In genomic region chr12:42325776-42326465, GRCh38 we compare ENCODE assay signal across 8 cellular contexts. TPM values are rescaled to one million over a fixed set of nuclear protein-coding genes. Genes with fewer than 3 reads are reported as not detected.
DNase-seq lines count a peak whose midpoint lies in the region; ATAC-seq and TF ChIP-seq lines count a peak whose summit lies in the region.

A gene with protein sequence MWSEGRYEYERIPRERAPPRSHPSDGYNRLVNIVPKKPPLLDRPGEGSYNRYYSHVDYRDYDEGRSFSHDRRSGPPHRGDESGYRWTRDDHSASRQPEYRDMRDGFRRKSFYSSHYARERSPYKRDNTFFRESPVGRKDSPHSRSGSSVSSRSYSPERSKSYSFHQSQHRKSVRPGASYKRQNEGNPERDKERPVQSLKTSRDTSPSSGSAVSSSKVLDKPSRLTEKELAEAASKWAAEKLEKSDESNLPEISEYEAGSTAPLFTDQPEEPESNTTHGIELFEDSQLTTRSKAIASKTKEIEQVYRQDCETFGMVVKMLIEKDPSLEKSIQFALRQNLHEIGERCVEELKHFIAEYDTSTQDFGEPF (plus strand): TSS chr12:42326167. CDS start chr12:42335903, 9,736 bp downstream.
A gene with protein sequence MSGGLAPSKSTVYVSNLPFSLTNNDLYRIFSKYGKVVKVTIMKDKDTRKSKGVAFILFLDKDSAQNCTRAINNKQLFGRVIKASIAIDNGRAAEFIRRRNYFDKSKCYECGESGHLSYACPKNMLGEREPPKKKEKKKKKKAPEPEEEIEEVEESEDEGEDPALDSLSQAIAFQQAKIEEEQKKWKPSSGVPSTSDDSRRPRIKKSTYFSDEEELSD (minus strand): TSS chr12:42326094. CDS start chr12:42324102, 1,992 bp downstream.

- H3K4me3 ChIP-seq in GM12864 (ENCODE audit: low read depth, low read length), result peak within 1 kb of the TSS; percentile 92
- peak within 1 kb of the TSS; percentile 47 to 96 (median 76) for H3K4me3 ChIP-seq in heart left ventricle

- H3K36me3 ChIP-seq in heart left ventricle, result peaks cover 0 to 28% (median 15%) of the 10 kb centered on the region in 9 donors

- DNase-seq in GM12864 (ENCODE audit: low read depth) (peak; percentile 49), NCI-H1092 (lab: John Stamatoyannopoulos, UW) (peak; percentile 77), SW480 (ENCODE audit: low spot score) (peak; percentile 84), heart left ventricle (peak; percentile 83 to 89 (median 88)), pons (ENCODE audit: low spot score) (peak; percentile 72), type B pancreatic cell (ENCODE audit: extremely low spot score, unreplicated experiment) (peak; percentile 82)
- peak; percentile 87 for DNase-seq in activated naive CD8-positive, alpha-beta T cell treated with anti-CD3 and anti-CD28 coated beads, Interleukin-2, amount 50 U/mL, for 24 hours

- H3K9me3 Mint-ChIP-seq in activated naive CD8-positive, alpha-beta T cell treated with anti-CD3 and anti-CD28 coated beads, Interleukin-2, amount 50 U/mL, for 24 hours, result no peaks in the 10 kb centered on the region
- no peaks in the 10 kb centered on the region for H3K9me3 Mint-ChIP-seq in type B pancreatic cell

- peaks cover 4 to 38% (median 25%) of the 10 kb centered on the region in 12 donors for H3K4me1 ChIP-seq in heart left ventricle

- H3K4me3 Mint-ChIP-seq in activated naive CD8-positive, alpha-beta T cell treated with anti-CD3 and anti-CD28 coated beads, Interleukin-2, amount 50 U/mL, for 24 hours, result peak within 1 kb of the TSS; percentile 95
- peak within 1 kb of the TSS; percentile 96 for H3K4me3 Mint-ChIP-seq in type B pancreatic cell

- peak within 1 kb of the TSS; percentile 94 for H3K27ac Mint-ChIP-seq in activated naive CD8-positive, alpha-beta T cell treated with anti-CD3 and anti-CD28 coated beads, Interleukin-2, amount 50 U/mL, for 24 hours
- H3K27ac Mint-ChIP-seq in type B pancreatic cell, result peak within 1 kb of the TSS; percentile 95

- H3K36me3 Mint-ChIP-seq in activated naive CD8-positive, alpha-beta T cell treated with anti-CD3 and anti-CD28 coated beads, Interleukin-2, amount 50 U/mL, for 24 hours (ENCODE audit: low read depth), result peaks cover 13% of the 10 kb centered on the region
- H3K36me3 Mint-ChIP-seq in type B pancreatic cell, result peaks cover 9% of the 10 kb centered on the region

- H3K27ac ChIP-seq in heart left ventricle, result peak within 1 kb of the TSS; percentile 43 to 90 (median 82)

- no peaks in the 10 kb centered on the region for H3K27me3 ChIP-seq in heart left ventricle

- WGBS in heart left ventricle, 4 donors, result 0 to 1% (median 0%) methylated on average over 43 to 50 of the region's 50 CpGs

- intact Hi-C loops in heart left ventricle (cut with DNase I), result loop anchor here in 9 of 10 donors (2.0 to 10.0 kb wide), 5 partner anchors 87 to 195 kb away; partner anchors contain the start of genes YAF2 (in 7 of the 9) and GXYLT1 (in 3 of the 9)

- peak in 1 of 2 donors; percentile 60 for TF ChIP-seq POLR2A in heart left ventricle (IDR thresholded peaks at IDR 0.05)

- peaks cover 47% of the 10 kb centered on the region for H3K4me1 Mint-ChIP-seq in activated naive CD8-positive, alpha-beta T cell treated with anti-CD3 and anti-CD28 coated beads, Interleukin-2, amount 50 U/mL, for 24 hours
- peaks cover 27% of the 10 kb centered on the region for H3K4me1 Mint-ChIP-seq in type B pancreatic cell (ENCODE audit: unreplicated experiment)

- no peaks in the 10 kb centered on the region for H3K27me3 Mint-ChIP-seq in activated naive CD8-positive, alpha-beta T cell treated with anti-CD3 and anti-CD28 coated beads, Interleukin-2, amount 50 U/mL, for 24 hours
- no peaks in the 10 kb centered on the region for H3K27me3 Mint-ChIP-seq in type B pancreatic cell

- no peak for TF ChIP-seq CTCF in GM12864 (IDR thresholded peaks at IDR 0.05; ENCODE audit: low read depth, low read length, missing control alignments)
- no peak for TF ChIP-seq CTCF in heart left ventricle (IDR thresholded peaks at IDR 0.05)
- TF ChIP-seq CTCF in type B pancreatic cell (conservative IDR thresholded peaks at IDR 0.05), result no peak

- H3K9me3 ChIP-seq in heart left ventricle, result no peaks in the 10 kb centered on the region

- peak; percentile 94 for ATAC-seq in HG02610 (IDR thresholded peaks at IDR 0.05; ENCODE audit: unreplicated experiment)
- ATAC-seq in activated naive CD8-positive, alpha-beta T cell treated with anti-CD3 and anti-CD28 coated beads, Interleukin-2, amount 50 U/mL, for 24 hours, result peak; percentile 96
- peak; percentile 94 to 98 (median 98) for ATAC-seq in heart left ventricle

RNA-seq across cellular contexts. Expression of the first gene that starts in this region (rescaled TPM):
- 10 to 100 TPM; 25.5 to 41.1 (median 35.6) TPM for total RNA-seq in heart left ventricle
- polyA plus RNA-seq in heart left ventricle, result 10 to 100 TPM; 21.4 to 35.6 TPM
- total RNA-seq in type B pancreatic cell (ENCODE audit: low replicate concordance), result 36.6 and 59.7 TPM in 2 replicates

RNA-seq across cellular contexts. Expression of the second gene that starts in this region (rescaled TPM):
- total RNA-seq in heart left ventricle (10 to 100 TPM; 30.8 to 69.0 (median 56.2) TPM), type B pancreatic cell (ENCODE audit: low replicate concordance) (42.4 and 45.1 TPM in 2 replicates)
- polyA plus RNA-seq in heart left ventricle, result 10 to 100 TPM; 28.1 to 41.2 TPM

Comparison
In these comparisons a context has a peak if more than half of its experiments do, and no peak if none do; other contexts are left out.
1. Peak in every context shown above with its lines: DNase-seq, ATAC-seq, H3K4me3 ChIP-seq and H3K27ac ChIP-seq.